Comparison of ENCODE assay signal across 27 cellular contexts in the genomic region with DNA sequence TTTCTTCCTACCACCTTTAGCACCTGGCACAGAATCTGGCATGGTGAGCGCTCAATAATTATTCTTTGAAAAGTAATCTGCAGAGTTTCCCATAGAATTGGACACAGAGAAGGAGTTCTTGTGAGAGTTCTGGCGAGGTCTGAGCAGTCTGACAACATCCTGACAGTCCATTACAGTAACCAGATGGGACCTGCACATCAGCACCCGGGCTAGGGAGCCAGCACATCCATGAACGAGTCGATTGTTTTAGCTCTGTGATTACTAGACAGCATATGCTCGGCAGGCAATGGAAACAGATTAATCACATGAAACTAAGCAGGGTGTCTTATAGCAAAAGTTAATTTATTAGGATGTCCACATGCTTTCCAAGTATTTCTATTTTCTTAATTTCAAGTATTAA.
DNase-seq lines count a peak whose midpoint lies in the region; ATAC-seq and TF ChIP-seq lines count a peak whose summit lies in the region.
"Had no signal": no experiment of that assay in that cellular context is flagged by ENCODE, and none has a peak within 500 bp of the region (broad histone marks: within the 10 kb centered on the region; RNA-seq: fewer than 3 reads in every experiment).

No MANE protein-coding gene starts in this region.

- peak; percentile 71 to 78 for ATAC-seq in right cardiac atrium
- no peak for ATAC-seq in activated T-cell treated with anti-CD3 and anti-CD28 coated beads, Interleukin-2, amount 50 U/mL, for 72 hours (replicated peaks in 1 of 2)
- ATAC-seq: K562 had no signal

- no peak overlapping the region for H3K4me3 Mint-ChIP-seq in activated T-cell treated with anti-CD3 and anti-CD28 coated beads, Interleukin-2, amount 50 U/mL, for 72 hours
- H3K4me3 Mint-ChIP-seq: activated CD4-positive, alpha-beta memory T cell treated with anti-CD3 and anti-CD28 coated beads for 36 hours; activated naive CD4-positive, alpha-beta T cell treated with anti-CD3 and anti-CD28 coated beads for 36 hours; memory B cell had no signal

- no peak overlapping the region for H3K27ac Mint-ChIP-seq in activated T-cell treated with anti-CD3 and anti-CD28 coated beads, Interleukin-2, amount 50 U/mL, for 72 hours
- H3K27ac Mint-ChIP-seq: activated CD4-positive, alpha-beta memory T cell treated with anti-CD3 and anti-CD28 coated beads for 36 hours; activated naive CD4-positive, alpha-beta T cell treated with anti-CD3 and anti-CD28 coated beads for 36 hours; memory B cell had no signal

- intact Hi-C loops in right cardiac atrium (cut with DNase I), result no loop called here
- intact Hi-C loops in sigmoid colon (cut with DNase I), result no loop called here

- DNase-seq in NCI-H82 (lab: John Stamatoyannopoulos, UW) (peak; percentile 76), WERI-Rb-1 (peak; percentile 54), right cardiac atrium (peak; percentile 50 to 72 (median 54)), sigmoid colon (peak; percentile 62), nucleus accumbens (lab: John Stamatoyannopoulos, UW) (no peak), AG08396 (ENCODE audit: low spot score) (no peak)
- no peak for DNase-seq in activated T-cell treated with anti-CD3 and anti-CD28 coated beads, Interleukin-2, amount 50 U/mL, for 72 hours
- DNase-seq: activated CD4-positive, alpha-beta memory T cell treated with anti-CD3 and anti-CD28 coated beads for 36 hours; activated CD4-positive, CD25-positive, alpha-beta regulatory T cell treated with anti-CD3 and anti-CD28 coated beads, Interleukin-2, amount 50 U/mL, for 72 hours; activated CD8-positive, alpha-beta memory T cell treated with anti-CD3 and anti-CD28 coated beads, Interleukin-2, amount 50 U/mL, for 48 hours; activated naive CD4-positive, alpha-beta T cell treated with anti-CD3 and anti-CD28 coated beads for 36 hours; Calu3; cerebellar nuclear complex; DND-41; foreskin melanocyte; GF-D8; H7; NCI-H1092 treated with DMSO at 0.1 percent for 48 hours; NCI-H2029 treated with DMSO at 0.1 percent for 48 hours; SJCRH30; stimulated activated CD4-positive, alpha-beta T cell treated with anti-CD3 and anti-CD28 coated beads, Interleukin-4, amount 100 ng/mL, for 24 hours had no signal

- no peaks in the 10 kb centered on the region for H3K36me3 Mint-ChIP-seq in activated T-cell treated with anti-CD3 and anti-CD28 coated beads, Interleukin-2, amount 50 U/mL, for 72 hours (ENCODE audit: insufficient read depth in 2 of 2)
- H3K36me3 Mint-ChIP-seq: activated CD4-positive, alpha-beta memory T cell treated with anti-CD3 and anti-CD28 coated beads for 36 hours; memory B cell had no signal

- peaks cover 0 to 2% of the 10 kb centered on the region in 2 donors for H3K9me3 Mint-ChIP-seq in activated T-cell treated with anti-CD3 and anti-CD28 coated beads, Interleukin-2, amount 50 U/mL, for 72 hours
- H3K9me3 Mint-ChIP-seq: activated naive CD4-positive, alpha-beta T cell treated with anti-CD3 and anti-CD28 coated beads for 36 hours had no signal

- no peaks in the 10 kb centered on the region for H3K4me1 Mint-ChIP-seq in activated T-cell treated with anti-CD3 and anti-CD28 coated beads, Interleukin-2, amount 50 U/mL, for 72 hours (ENCODE audit: low read depth)
- H3K4me1 Mint-ChIP-seq: memory B cell had no signal

- no peaks in the 10 kb centered on the region for H3K4me1 ChIP-seq in right cardiac atrium (ENCODE audit: control insufficient read depth, insufficient read depth, low read length)
- H3K4me1 ChIP-seq in sigmoid colon, result peaks cover 0 to 25% (median 19%) of the 10 kb centered on the region in 4 donors
- H3K4me1 ChIP-seq: SJCRH30 had no signal

- no peak for TF ChIP-seq EP300 in sigmoid colon (IDR thresholded peaks at IDR 0.05)

- no peaks in the 10 kb centered on the region for H3K27me3 Mint-ChIP-seq in activated T-cell treated with anti-CD3 and anti-CD28 coated beads, Interleukin-2, amount 50 U/mL, for 72 hours (ENCODE audit: low read depth)
- H3K27me3 Mint-ChIP-seq: activated CD4-positive, alpha-beta memory T cell treated with anti-CD3 and anti-CD28 coated beads for 36 hours; memory B cell had no signal

- H3K4me3 ChIP-seq in WERI-Rb-1 (ENCODE audit: low read depth, low read length) (no peak overlapping the region), right cardiac atrium (ENCODE audit: low read length) (no peak overlapping the region), sigmoid colon (no peak overlapping the region)
- H3K4me3 ChIP-seq: esophagus muscularis mucosa, hepatocyte, K562, SJCRH30, tibial nerve had no signal

- 44% methylated on average over 6 of the region's 6 CpGs for whole genome bisulfite sequencing in right cardiac atrium
- WGBS in sigmoid colon, 2 donors, result 68 to 70% methylated on average over 6 of the region's 6 CpGs

- H3K27me3 ChIP-seq in WERI-Rb-1 (ENCODE audit: insufficient read depth, low read depth, severe bottlenecking) (no peaks in the 10 kb centered on the region), right cardiac atrium (ENCODE audit: control insufficient read depth, insufficient read depth) (no peaks in the 10 kb centered on the region), sigmoid colon (no peaks in the 10 kb centered on the region)
- H3K27me3 ChIP-seq: esophagus muscularis mucosa, hepatocyte, SJCRH30, tibial nerve had no signal

- TF ChIP-seq POLR2A in sigmoid colon (IDR thresholded peaks at IDR 0.05), result no peak

- H3K9me3 ChIP-seq in WERI-Rb-1 (ENCODE audit: severe bottlenecking), result no peaks in the 10 kb centered on the region
- H3K9me3 ChIP-seq in right cardiac atrium (ENCODE audit: control insufficient read depth, low read length), result no peaks in the 10 kb centered on the region
- no peaks in the 10 kb centered on the region for H3K9me3 ChIP-seq in sigmoid colon
- H3K9me3 ChIP-seq: esophagus muscularis mucosa, SJCRH30, tibial nerve had no signal

- H3K27ac ChIP-seq in WERI-Rb-1, result no peak overlapping the region
- H3K27ac ChIP-seq in right cardiac atrium (ENCODE audit: low read length), result no peak overlapping the region
- peak overlapping the region in 1 of 4 donors; percentile 22 for H3K27ac ChIP-seq in sigmoid colon
- H3K27ac ChIP-seq: C4-2B, esophagus muscularis mucosa, hepatocyte, SJCRH30, tibial nerve had no signal

- no peaks in the 10 kb centered on the region for H3K36me3 ChIP-seq in WERI-Rb-1
- no peaks in the 10 kb centered on the region for H3K36me3 ChIP-seq in sigmoid colon
- H3K36me3 ChIP-seq: esophagus muscularis mucosa, tibial nerve had no signal

- TF ChIP-seq CTCF in WERI-Rb-1 (IDR thresholded peaks at IDR 0.05; ENCODE audit: low read depth, low read length) (no peak), sigmoid colon (IDR thresholded peaks at IDR 0.05) (no peak)

Comparison
In these comparisons a context has a peak if more than half of its experiments do, and no peak if none do; other contexts are left out.
1. DNase-seq: peak in NCI-H82 (single experiment), WERI-Rb-1 (single experiment), right cardiac atrium (3 of 3) and sigmoid colon (single experiment); none in nucleus accumbens (0 of 56), AG08396 (single experiment) and activated T-cell treated with anti-CD3 and anti-CD28 coated beads, Interleukin-2, amount 50 U/mL, for 72 hours (0 of 2).
2. ATAC-seq: peak in right cardiac atrium (2 of 2); none in activated T-cell treated with anti-CD3 and anti-CD28 coated beads, Interleukin-2, amount 50 U/mL, for 72 hours (0 of 2).